12 cellular contexts compared by ENCODE assay signal in genomic region chr18:36188912-36189311, GRCh38. TPM values are rescaled to one million over a fixed set of nuclear protein-coding genes. Genes with fewer than 3 reads are reported as not detected.
DNase-seq lines count a peak whose midpoint lies in the region; ATAC-seq and TF ChIP-seq lines count a peak whose summit lies in the region.
"Had no signal": no experiment of that assay in that cellular context is flagged by ENCODE, and none has a peak within 500 bp of the region (broad histone marks: within the 10 kb centered on the region; RNA-seq: fewer than 3 reads in every experiment).

No MANE protein-coding gene starts in this region.

- ATAC-seq in natural killer cell: no peak
- ATAC-seq in activated CD4-positive, CD25-positive, alpha-beta regulatory T cell treated with anti-CD3 and anti-CD28 coated beads, Interleukin-2, amount 50 U/mL, for 24 hours: no peak
- ATAC-seq: pancreas had no signal

- H3K4me1 ChIP-seq in HUES64 (ENCODE audit: insufficient read depth, low read length): peaks cover 4% of the 10 kb centered on the region; the same call in 1 of the 2 replicates

- H3K27ac ChIP-seq in HUES64 (ENCODE audit: low read depth, low read length): no peak overlapping the region
- H3K27ac ChIP-seq: pancreas had no signal

- DNase-seq in T-helper 2 cell treated with Interferon-gamma antibody and Interleukin-4, amounts not matched to agents 5 μg/mL and 100 μg/mL, for 36 hours (ENCODE audit: low spot score): no peak
- DNase-seq in T-helper 2 cell (no peak), chondrocyte (ENCODE audit: low spot score) (no peak), natural killer cell (no peak), DMS79 treated with DMSO at 0.1 percent for 48 hours (lab: John Stamatoyannopoulos, UW) (no peak), NCI-H2171 treated with DMSO at 0.1 percent for 48 hours (lab: John Stamatoyannopoulos, UW) (no peak)
- DNase-seq: islet precursor cell; NCI-H1694 treated with DMSO at 0.1 percent for 48 hours; stimulated activated CD4-positive, alpha-beta T cell treated with anti-CD3 and anti-CD28 coated beads, Interleukin-4, amount 100 ng/mL, for 1 hour had no signal

- H3K9ac ChIP-seq in HUES64 (ENCODE audit: low read depth, low read length): no peak overlapping the region

- H3K27me3 Mint-ChIP-seq in T-helper 2 cell treated with Interferon-gamma antibody and Interleukin-4, amounts not matched to agents 5 μg/mL and 100 μg/mL, for 36 hours (ENCODE audit: low read depth): peaks cover 28% of the 10 kb centered on the region
- H3K27me3 Mint-ChIP-seq in chondrocyte (ENCODE audit: low read depth): no peaks in the 10 kb centered on the region
- H3K27me3 Mint-ChIP-seq in natural killer cell (ENCODE audit: low read depth in 2 of 2): peaks cover 23 to 30% of the 10 kb centered on the region in 2 donors

- no peaks in the 10 kb centered on the region for H3K9me3 ChIP-seq in HUES64 (ENCODE audit: insufficient read depth, low read depth, low read length)
- H3K9me3 ChIP-seq: pancreas had no signal

- TF ChIP-seq CTCF in chondrocyte (IDR thresholded peaks at IDR 0.05) (no peak), natural killer cell (IDR thresholded peaks at IDR 0.05) (no peak)

- H3K27me3 ChIP-seq in HUES64 (ENCODE audit: insufficient read depth, low read length): peaks cover 56% of the 10 kb centered on the region
- H3K27me3 ChIP-seq: pancreas had no signal

- H3K36me3 Mint-ChIP-seq in T-helper 2 cell treated with Interferon-gamma antibody and Interleukin-4, amounts not matched to agents 5 μg/mL and 100 μg/mL, for 36 hours (ENCODE audit: low read depth): no peaks in the 10 kb centered on the region
- no peaks in the 10 kb centered on the region for H3K36me3 Mint-ChIP-seq in chondrocyte (ENCODE audit: low read depth)
- H3K36me3 Mint-ChIP-seq in natural killer cell: no peaks in the 10 kb centered on the region

- H3K4me3 Mint-ChIP-seq in T-helper 2 cell treated with Interferon-gamma antibody and Interleukin-4, amounts not matched to agents 5 μg/mL and 100 μg/mL, for 36 hours: peak overlapping the region; percentile 7
- peak overlapping the region; percentile 91 for H3K4me3 Mint-ChIP-seq in chondrocyte (ENCODE audit: unreplicated experiment)
- H3K4me3 Mint-ChIP-seq in natural killer cell: peak overlapping the region; percentile 83

- 70% methylated on average over 4 of the region's 4 CpGs for WGBS in HUES64

- H3K9me3 Mint-ChIP-seq in T-helper 2 cell treated with Interferon-gamma antibody and Interleukin-4, amounts not matched to agents 5 μg/mL and 100 μg/mL, for 36 hours: no peaks in the 10 kb centered on the region
- H3K9me3 Mint-ChIP-seq in chondrocyte (ENCODE audit: low read depth) (no peaks in the 10 kb centered on the region), natural killer cell (no peaks in the 10 kb centered on the region)

- H3K36me3 ChIP-seq in HUES64 (ENCODE audit: insufficient read depth, low read length): no peaks in the 10 kb centered on the region
- H3K36me3 ChIP-seq: pancreas had no signal

- H3K4me1 Mint-ChIP-seq in T-helper 2 cell treated with Interferon-gamma antibody and Interleukin-4, amounts not matched to agents 5 μg/mL and 100 μg/mL, for 36 hours (ENCODE audit: low read depth): no peaks in the 10 kb centered on the region
- H3K4me1 Mint-ChIP-seq in chondrocyte (ENCODE audit: low read depth): peaks cover 28% of the 10 kb centered on the region
- H3K4me1 Mint-ChIP-seq in natural killer cell: peaks cover 7 to 13% of the 10 kb centered on the region in 2 donors

- H3K4me3 ChIP-seq in HUES64 (ENCODE audit: low read length): peak overlapping the region; percentile 79; the same call in 1 of the 2 replicates

- H3K27ac Mint-ChIP-seq in T-helper 2 cell treated with Interferon-gamma antibody and Interleukin-4, amounts not matched to agents 5 μg/mL and 100 μg/mL, for 36 hours: no peak overlapping the region
- peak overlapping the region; percentile 92 for H3K27ac Mint-ChIP-seq in chondrocyte (ENCODE audit: unreplicated experiment)
- H3K27ac Mint-ChIP-seq in natural killer cell: no peak overlapping the region

- intact Hi-C loops in natural killer cell (cut with micrococcal nuclease): no loop called here

RNA-seq across cellular contexts. Expression of gene MOCOS, which starts 1.6 kb away (rescaled TPM):
- polyA plus RNA-seq in HUES64 (2013, experiment 1 of 2): 2.4 TPM
- 2.5 TPM for polyA plus RNA-seq in HUES64 (2013, experiment 2 of 2)
- total RNA-seq in chondrocyte: 6.7 to 15.7 TPM (median 13.2 TPM) in 3 replicates
- total RNA-seq in natural killer cell: under 1 TPM; 0.10 to 0.24 (median 0.16) TPM

RNA-seq across cellular contexts. Expression of gene ELP2, which starts 59.2 kb away (rescaled TPM):
- 74.9 TPM for polyA plus RNA-seq in HUES64 (2013, experiment 1 of 2)
- polyA plus RNA-seq in HUES64 (2013, experiment 2 of 2): 75.7 TPM
- 67.1 to 77.2 TPM (median 70.5 TPM) in 3 replicates for total RNA-seq in chondrocyte
- total RNA-seq in natural killer cell: 100 to 1,000 TPM; 119 to 135 (median 129) TPM

RNA-seq across cellular contexts. Expression of gene SLC39A6, which starts 59.8 kb away (rescaled TPM):
- 43.6 TPM for polyA plus RNA-seq in HUES64 (2013, experiment 1 of 2)
- polyA plus RNA-seq in HUES64 (2013, experiment 2 of 2): 50.3 TPM
- total RNA-seq in chondrocyte: 84.9 to 89.9 TPM (median 86.4 TPM) in 3 replicates
- total RNA-seq in natural killer cell: 10 to 100 TPM; 15.2 to 18.8 (median 18.1) TPM

Comparison
In these comparisons a context has a peak if more than half of its experiments do, and no peak if none do; other contexts are left out.
1. H3K4me3 Mint-ChIP-seq: peak in every context shown above with its lines; median percentile 91 in chondrocyte; 83 in natural killer cell; 7 in T-helper 2 cell treated with Interferon-gamma antibody and Interleukin-4, amounts not matched to agents 5 μg/mL and 100 μg/mL, for 36 hours.